Comparison of ENCODE assay signal across 18 cellular contexts in the genomic region with DNA sequence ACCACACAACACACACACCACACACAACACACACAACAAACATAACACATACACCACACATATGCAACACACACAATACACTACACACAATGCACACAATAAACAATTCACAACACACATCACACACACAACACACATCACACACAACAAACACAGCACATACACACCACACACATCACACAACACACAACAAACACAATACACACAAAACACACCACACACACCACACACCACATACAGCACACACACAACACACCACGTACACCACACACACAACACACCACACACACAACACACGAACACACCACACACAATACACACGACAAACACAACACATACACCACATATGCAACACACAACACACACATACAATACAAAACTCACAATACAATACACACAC. TPM values are rescaled to one million over a fixed set of nuclear protein-coding genes. Genes with fewer than 3 reads are reported as not detected.
DNase-seq lines count a peak whose midpoint lies in the region; ATAC-seq and TF ChIP-seq lines count a peak whose summit lies in the region.
"Had no signal": no experiment of that assay in that cellular context is flagged by ENCODE, and none has a peak within 500 bp of the region (broad histone marks: within the 10 kb centered on the region; RNA-seq: fewer than 3 reads in every experiment).

No MANE protein-coding gene starts in this region.

- H3K14ac ChIP-seq in neuronal stem cell (ENCODE audit: low read length), result peak overlapping the region; percentile 32

- CTCF ChIA-PET in OCI-LY7 (lab: Charles Lee; ENCODE audit: unreplicated experiment), result no interaction called here

- H3K9me3 ChIP-seq in OCI-LY7 (ENCODE audit: low read length) (no peaks in the 10 kb centered on the region), neuronal stem cell (replicated peaks in 1 of 2; ENCODE audit: control insufficient read depth in 2 of 2, insufficient read depth in 1 of 2, low read depth in 1 of 2, low read length in 2 of 2) (peaks cover 0 to 9% of the 10 kb centered on the region in 2 donors), ascending aorta (no peaks in the 10 kb centered on the region)
- H3K9me3 ChIP-seq: BE2C had no signal

- no peak for TF ChIP-seq POLR2A in erythroblast (IDR thresholded peaks at IDR 0.05; ENCODE audit: low read length)

- H3K27me3 Mint-ChIP-seq in activated naive CD8-positive, alpha-beta T cell treated with anti-CD3 and anti-CD28 coated beads for 36 hours, result peaks cover 4% of the 10 kb centered on the region

- H3K27ac ChIP-seq in OCI-LY7 (ENCODE audit: low read depth, low read length, poor library complexity, severe bottlenecking) (no peak overlapping the region), neuronal stem cell (replicated peaks; ENCODE audit: low read length) (no peak overlapping the region), ascending aorta (no peak overlapping the region)

- no peaks in the 10 kb centered on the region for H3K9me3 Mint-ChIP-seq in activated naive CD8-positive, alpha-beta T cell treated with anti-CD3 and anti-CD28 coated beads for 36 hours
- H3K9me3 Mint-ChIP-seq: CD4-positive, alpha-beta T cell had no signal

- peaks cover 11% of the 10 kb centered on the region for H3K4me1 ChIP-seq in OCI-LY7 (ENCODE audit: insufficient read depth, low read length, poor library complexity, severe bottlenecking)
- peaks cover 0 to 3% of the 10 kb centered on the region in 2 donors for H3K4me1 ChIP-seq in neuronal stem cell (ENCODE audit: control insufficient read depth in 2 of 2, insufficient read depth in 1 of 2, low read depth in 1 of 2, low read length in 2 of 2)
- H3K4me1 ChIP-seq in ascending aorta, result no peaks in the 10 kb centered on the region
- H3K4me1 ChIP-seq: BE2C had no signal

- no peaks in the 10 kb centered on the region for H3K9me2 ChIP-seq in OCI-LY7 (ENCODE audit: insufficient read depth, low read length)

- H3K79me1 ChIP-seq in neuronal stem cell (ENCODE audit: low read depth, low read length), result peaks cover 4% of the 10 kb centered on the region

- TF ChIP-seq CTCF in OCI-LY7 (conservative IDR thresholded peaks at IDR 0.05; ENCODE audit: low read length) (no peak), ascending aorta (IDR thresholded peaks at IDR 0.05) (no peak)

- no peak overlapping the region for H3K4me3 Mint-ChIP-seq in activated naive CD8-positive, alpha-beta T cell treated with anti-CD3 and anti-CD28 coated beads for 36 hours
- H3K4me3 Mint-ChIP-seq: CD4-positive, alpha-beta T cell; IgD-negative memory B cell had no signal

- H3K27me3 ChIP-seq in neuronal stem cell (ENCODE audit: control insufficient read depth in 3 of 3, insufficient read depth in 3 of 3, low read depth in 1 of 3, low read length in 3 of 3) (peaks cover 0 to 22% (median 3%) of the 10 kb centered on the region in 3 experiments), ascending aorta (no peaks in the 10 kb centered on the region)
- H3K27me3 ChIP-seq: BE2C had no signal

- H3K23ac ChIP-seq in neuronal stem cell (ENCODE audit: low read depth, low read length, poor library complexity), result peak overlapping the region; percentile 69

- H3K79me2 ChIP-seq in OCI-LY7 (ENCODE audit: insufficient read depth, low read depth, low read length), result no peaks in the 10 kb centered on the region

- peaks cover 4% of the 10 kb centered on the region; the same call in 1 of the 2 replicates for H3K36me3 ChIP-seq in OCI-LY7 (ENCODE audit: insufficient read depth, low read length)
- no peaks in the 10 kb centered on the region for H3K36me3 ChIP-seq in neuronal stem cell (replicated peaks in 1 of 2; ENCODE audit: control insufficient read depth in 2 of 2, insufficient read depth in 2 of 2, low read length in 2 of 2)
- H3K36me3 ChIP-seq in ascending aorta, result no peaks in the 10 kb centered on the region
- H3K36me3 ChIP-seq: BE2C had no signal

- POLR2A ChIA-PET in OCI-LY7 (lab: Charles Lee), result no interaction called here

- H3K4me1 Mint-ChIP-seq in activated naive CD8-positive, alpha-beta T cell treated with anti-CD3 and anti-CD28 coated beads for 36 hours, result no peaks in the 10 kb centered on the region

- H3K18ac ChIP-seq in neuronal stem cell (ENCODE audit: low read length), result no peak overlapping the region

- intact Hi-C loops in OCI-LY7 (cut with micrococcal nuclease; ENCODE audit: unreplicated experiment) (no loop called here), ascending aorta (cut with DNase I) (no loop called here)

- H3K4me2 ChIP-seq in OCI-LY7 (ENCODE audit: low read length), result no peak overlapping the region
- no peak overlapping the region for H3K4me2 ChIP-seq in neuronal stem cell (ENCODE audit: insufficient read depth, low read length, poor library complexity, severe bottlenecking)

- no peak overlapping the region for H2BK12ac ChIP-seq in neuronal stem cell (ENCODE audit: low read length)

- DNase-seq in OCI-LY7 (ENCODE audit: low spot score), result no peak
- no peak for DNase-seq in activated naive CD8-positive, alpha-beta T cell treated with anti-CD3 and anti-CD28 coated beads for 36 hours
- peak; percentile 47 to 58 for DNase-seq in erythroblast (lab: John Stamatoyannopoulos, UW)
- DNase-seq in neuronal stem cell (ENCODE audit: low spot score), result no peak
- DNase-seq in ascending aorta (ENCODE audit: low spot score in 2 of 2), result no peak
- DNase-seq in putamen (ENCODE audit: low spot score), result no peak
- DNase-seq: BE2C; Calu3; CD4-positive, alpha-beta T cell; H7; NCI-H1105; NCI-H1694 treated with DMSO at 0.1 percent for 48 hours; NCI-H2107; NCI-H2227 treated with DMSO at 0.1 percent for 48 hours; NCI-H524 had no signal

- BruUV-seq in OCI-LY7 (replicated peaks; lab: Mats Ljungman, UMichigan), result TSS peak; percentile 45

- H3K9ac ChIP-seq in neuronal stem cell (ENCODE audit: low read depth, low read length, poor library complexity), result peak overlapping the region; percentile 9

- H2AFZ ChIP-seq in OCI-LY7 (ENCODE audit: low read length) (no peak overlapping the region), neuronal stem cell (ENCODE audit: low read length) (no peak overlapping the region)

- H3K36me3 Mint-ChIP-seq in activated naive CD8-positive, alpha-beta T cell treated with anti-CD3 and anti-CD28 coated beads for 36 hours, result peaks cover 2% of the 10 kb centered on the region

- no peak overlapping the region for H3K4ac ChIP-seq in neuronal stem cell (ENCODE audit: low read length)

- no peak overlapping the region for H2BK5ac ChIP-seq in neuronal stem cell (ENCODE audit: low read length)

- H3K4me3 ChIP-seq in OCI-LY7 (ENCODE audit: low read depth, low read length, poor library complexity, severe bottlenecking) (no peak overlapping the region), neuronal stem cell (ENCODE audit: low read length in 2 of 2) (peak overlapping the region in 1 of 2 donors; percentile 74), ascending aorta (no peak overlapping the region)

- WGBS in neuronal stem cell (ENCODE audit: extremely low coverage in 2 of 2, insufficient read length in 2 of 2, insufficient replicate concordance in 1 of 2), 2 donors, result 100% methylated on average over 3 of the region's 3 CpGs; no CpG with 5 or more reads in 1 of the 2 donors

- ATAC-seq in GM21367 (IDR thresholded peaks at IDR 0.05; ENCODE audit: unreplicated experiment), result no peak
- ATAC-seq: Panc1 had no signal

- peak overlapping the region; percentile 5 for H3K27ac Mint-ChIP-seq in activated naive CD8-positive, alpha-beta T cell treated with anti-CD3 and anti-CD28 coated beads for 36 hours
- H3K27ac Mint-ChIP-seq: CD4-positive, alpha-beta T cell; IgD-negative memory B cell had no signal

- no peak overlapping the region for H2AK5ac ChIP-seq in neuronal stem cell (ENCODE audit: low read depth, low read length)

- no peak overlapping the region for H2BK15ac ChIP-seq in neuronal stem cell (ENCODE audit: low read length)

- H4K20me1 ChIP-seq in OCI-LY7 (ENCODE audit: insufficient read depth, low read length), result no peaks in the 10 kb centered on the region

- no peak overlapping the region for H4K8ac ChIP-seq in neuronal stem cell (ENCODE audit: low read depth, low read length)

- H2BK120ac ChIP-seq in neuronal stem cell (ENCODE audit: low read depth, low read length), result no peak overlapping the region

- H4K91ac ChIP-seq in neuronal stem cell (ENCODE audit: low read depth, low read length, poor library complexity), result peak overlapping the region; percentile 88

RNA-seq across cellular contexts. Expression of a gene that starts 30.2 kb away (rescaled TPM):
- total RNA-seq in OCI-LY7 (2014; rRNA removed; shearing (Covaris generic)), result 43.4 and 59.5 TPM in 2 replicates
- total RNA-seq in OCI-LY7 (2022) (39.0 and 42.0 TPM in 2 replicates), ascending aorta (14.9 TPM)
- 10 to 100 TPM; 51.0 to 53.1 TPM for total RNA-seq in activated naive CD8-positive, alpha-beta T cell treated with anti-CD3 and anti-CD28 coated beads for 36 hours
- polyA plus RNA-seq in neuronal stem cell (2013, experiment 1 of 2), result 30.3 TPM
- 30.5 TPM for polyA plus RNA-seq in neuronal stem cell (2013, experiment 2 of 2)

Comparison
In these comparisons a context has a peak if more than half of its experiments do, and no peak if none do; other contexts are left out.
1. DNase-seq: peak in erythroblast (2 of 2); none in OCI-LY7 (single experiment), activated naive CD8-positive, alpha-beta T cell treated with anti-CD3 and anti-CD28 coated beads for 36 hours (single experiment), neuronal stem cell (single experiment), ascending aorta (0 of 2) and putamen (single experiment).